In the genomic region with DNA sequence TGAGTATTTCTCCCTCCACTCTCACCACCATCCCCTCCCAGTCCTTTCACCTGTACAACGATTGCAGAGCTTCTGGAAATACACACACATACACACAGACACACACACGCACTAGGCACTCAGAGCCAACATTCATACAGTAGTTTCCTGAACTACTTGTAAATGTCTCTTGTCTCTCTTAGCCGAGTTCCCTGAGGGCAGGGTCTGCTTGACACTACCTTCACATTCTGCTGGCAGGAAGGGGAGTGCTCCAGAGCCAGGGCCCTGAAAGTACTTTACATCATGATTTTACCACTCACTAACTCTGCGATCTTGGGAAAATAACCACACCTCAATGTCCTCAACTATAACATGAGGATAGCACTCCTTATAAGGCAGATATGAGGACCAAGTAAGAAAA, we compare ENCODE assay signal across 24 cellular contexts.
"Had no signal": no experiment of that assay in that cellular context is flagged by ENCODE, and none has a peak within 500 bp of the region (broad histone marks: within the 10 kb centered on the region; RNA-seq: fewer than 3 reads in every experiment).

No MANE protein-coding gene starts in this region.

- FAIRE-seq: astrocyte, TTC549 had no signal

- DNase-seq: activated B cell treated with CpG ODN at 0.5 μM for 24 hours; activated CD4-positive, alpha-beta T cell treated with anti-CD3 and anti-CD28 coated beads for 1 hour; activated CD4-positive, alpha-beta T cell treated with anti-CD3 and anti-CD28 coated beads, Interleukin-2, amount 10 ng/mL, durations not matched to agents 24 days and 14 days; activated CD4-positive, alpha-beta T cell treated with anti-CD3 and anti-CD28 coated beads, Interleukin-2, amount 50 U/mL, for 48 hours; activated CD8-positive, alpha-beta memory T cell treated with anti-CD3 and anti-CD28 coated beads for 24 hours; activated effector memory CD4-positive, alpha-beta T cell treated with anti-CD3 and anti-CD28 coated beads, Interleukin-2, amount 50 U/mL, for 16 hours; activated naive CD4-positive, alpha-beta T cell treated with Interleukin-2 at 50 U/mL for 16 hours; activated T-cell treated with anti-CD3 and anti-CD28 coated beads, Interleukin-2, amount 50 U/mL, for 4 hours; amygdala; MG63; MV-4-11; NCI-H1694 treated with DMSO at 0.1 percent for 48 hours; NCI-H2029 treated with DMSO at 0.1 percent for 48 hours; NCI-H2171; NCI-H446 treated with DMSO at 0.1 percent for 48 hours; NCI-H524 treated with DMSO at 0.1 percent for 48 hours; NK-92 treated with Interleukin-12 subunit alpha and Interleukin-12 subunit beta, amount 100 ng/mL, for 24 hours; OCI-M1; RPMI8226; T-cell; T-helper 2 cell; T1000 had no signal
